In genomic region chr4:88458091-88458740, GRCh38 we compare ENCODE assay signal across 9 cellular contexts. TPM values are rescaled to one million over a fixed set of nuclear protein-coding genes. Genes with fewer than 3 reads are reported as not detected.
DNase-seq lines count a peak whose midpoint lies in the region; ATAC-seq and TF ChIP-seq lines count a peak whose summit lies in the region.
"Had no signal": no experiment of that assay in that cellular context is flagged by ENCODE, and none has a peak within 500 bp of the region (broad histone marks: within the 10 kb centered on the region; RNA-seq: fewer than 3 reads in every experiment).

No MANE protein-coding gene starts in this region.

- no peak for DNase-seq in activated naive CD4-positive, alpha-beta T cell treated with anti-CD3 and anti-CD28 coated beads, Interleukin-2, amount 50 U/mL, for 16 hours
- no peak for DNase-seq in memory B cell (ENCODE audit: low spot score in 2 of 2)
- DNase-seq in type B pancreatic cell (ENCODE audit: extremely low spot score, unreplicated experiment) = no peak
- no peak for DNase-seq in COLO829 (ENCODE audit: low spot score)
- DNase-seq in KG1 (lab: John Stamatoyannopoulos, UW) = no peak
- DNase-seq: NCI-H1092 treated with DMSO at 0.1 percent for 48 hours had no signal

- peaks cover 45% of the 10 kb centered on the region for H3K4me1 Mint-ChIP-seq in activated naive CD4-positive, alpha-beta T cell treated with anti-CD3 and anti-CD28 coated beads, Interleukin-2, amount 50 U/mL, for 24 hours
- H3K4me1 Mint-ChIP-seq in activated naive CD8-positive, alpha-beta T cell (ENCODE audit: low read depth) = peaks cover 39% of the 10 kb centered on the region
- H3K4me1 Mint-ChIP-seq in memory B cell = peaks cover 9% of the 10 kb centered on the region
- H3K4me1 Mint-ChIP-seq in type B pancreatic cell (ENCODE audit: unreplicated experiment) = peaks cover 4% of the 10 kb centered on the region

- H3K4me3 Mint-ChIP-seq in activated naive CD4-positive, alpha-beta T cell treated with anti-CD3 and anti-CD28 coated beads, Interleukin-2, amount 50 U/mL, for 24 hours = peak overlapping the region; percentile 95
- H3K4me3 Mint-ChIP-seq in activated naive CD8-positive, alpha-beta T cell = peak overlapping the region; percentile 79
- H3K4me3 Mint-ChIP-seq in memory B cell = peak overlapping the region; percentile 99
- H3K4me3 Mint-ChIP-seq in type B pancreatic cell = peak overlapping the region; percentile 83

- peaks cover 3% of the 10 kb centered on the region for H3K36me3 Mint-ChIP-seq in activated naive CD4-positive, alpha-beta T cell treated with anti-CD3 and anti-CD28 coated beads, Interleukin-2, amount 50 U/mL, for 24 hours
- peaks cover 14% of the 10 kb centered on the region for H3K36me3 Mint-ChIP-seq in activated naive CD8-positive, alpha-beta T cell
- H3K36me3 Mint-ChIP-seq in memory B cell = peaks cover 4% of the 10 kb centered on the region
- no peaks in the 10 kb centered on the region for H3K36me3 Mint-ChIP-seq in type B pancreatic cell

- no peaks in the 10 kb centered on the region for H3K9me3 Mint-ChIP-seq in activated naive CD4-positive, alpha-beta T cell treated with anti-CD3 and anti-CD28 coated beads, Interleukin-2, amount 50 U/mL, for 24 hours
- H3K9me3 Mint-ChIP-seq in activated naive CD8-positive, alpha-beta T cell (ENCODE audit: low read depth) = no peaks in the 10 kb centered on the region
- H3K9me3 Mint-ChIP-seq in memory B cell (peaks cover 1% of the 10 kb centered on the region), type B pancreatic cell (no peaks in the 10 kb centered on the region)

- H3K27ac Mint-ChIP-seq in activated naive CD4-positive, alpha-beta T cell treated with anti-CD3 and anti-CD28 coated beads, Interleukin-2, amount 50 U/mL, for 24 hours = peak overlapping the region; percentile 63
- H3K27ac Mint-ChIP-seq in activated naive CD8-positive, alpha-beta T cell = peak overlapping the region; percentile 61
- H3K27ac Mint-ChIP-seq in memory B cell = peak overlapping the region; percentile 95
- H3K27ac Mint-ChIP-seq in type B pancreatic cell = no peak overlapping the region

- H3K27me3 Mint-ChIP-seq in activated naive CD4-positive, alpha-beta T cell treated with anti-CD3 and anti-CD28 coated beads, Interleukin-2, amount 50 U/mL, for 24 hours = no peaks in the 10 kb centered on the region
- no peaks in the 10 kb centered on the region for H3K27me3 Mint-ChIP-seq in activated naive CD8-positive, alpha-beta T cell
- no peaks in the 10 kb centered on the region for H3K27me3 Mint-ChIP-seq in memory B cell
- H3K27me3 Mint-ChIP-seq in type B pancreatic cell = peaks cover 51% of the 10 kb centered on the region

- TF ChIP-seq CTCF in type B pancreatic cell (conservative IDR thresholded peaks at IDR 0.05) = no peak

- ATAC-seq in memory B cell (ENCODE audit: low read depth) (no peak), HG03039 (IDR thresholded peaks at IDR 0.05; ENCODE audit: unreplicated experiment) (no peak)

RNA-seq across cellular contexts. Expression of gene HERC5, which starts 1.3 kb away (rescaled TPM):
- 1.4 and 1.6 TPM in 2 replicates for total RNA-seq in type B pancreatic cell (ENCODE audit: low replicate concordance)
